In genomic region chr1:93751391-93752250, GRCh38 we compare ENCODE assay signal across 11 cellular contexts.
DNase-seq lines count a peak whose midpoint lies in the region; TF ChIP-seq lines count a peak whose summit lies in the region.
"Had no signal": no experiment of that assay in that cellular context is flagged by ENCODE, and none has a peak within 500 bp of the region (broad histone marks: within the 10 kb centered on the region; RNA-seq: fewer than 3 reads in every experiment).

No MANE protein-coding gene starts in this region.

- no peak overlapping the region for H2BK5ac ChIP-seq in neuronal stem cell (ENCODE audit: low read length)

- peaks cover 20% of the 10 kb centered on the region for H3K9me3 Mint-ChIP-seq in Caco-2 (ENCODE audit: unreplicated experiment)
- H3K9me3 Mint-ChIP-seq: activated naive CD4-positive, alpha-beta T cell treated with anti-CD3 and anti-CD28 coated beads, Interleukin-2, amount 50 U/mL, for 24 hours had no signal

- H3K4me1 ChIP-seq in OCI-LY7 (ENCODE audit: insufficient read depth, low read length, poor library complexity, severe bottlenecking) (peaks cover 47% of the 10 kb centered on the region), neuronal stem cell (ENCODE audit: control insufficient read depth in 2 of 2, insufficient read depth in 1 of 2, low read depth in 1 of 2, low read length in 2 of 2) (peaks cover 3 to 7% of the 10 kb centered on the region in 2 donors), Caco-2 (peaks cover 8% of the 10 kb centered on the region)

- H3K27me3 ChIP-seq in neuronal stem cell (ENCODE audit: control insufficient read depth in 3 of 3, insufficient read depth in 3 of 3, low read depth in 1 of 3, low read length in 3 of 3) = no peaks in the 10 kb centered on the region
- no peaks in the 10 kb centered on the region for H3K27me3 ChIP-seq in Caco-2 (replicated peaks; ENCODE audit: control insufficient read depth, insufficient read depth, low read length)

- intact Hi-C loops in OCI-LY7 (cut with micrococcal nuclease; ENCODE audit: unreplicated experiment) = loop anchor here (2.0 kb wide), 1 partner anchor 63 kb away; no protein-coding TSS in a partner anchor
- intact Hi-C loops in head of caudate nucleus (cut with DNase I) = no loop called here
- intact Hi-C loops in Caco-2 (cut with micrococcal nuclease; ENCODE audit: unreplicated experiment) = no loop called here

- peak overlapping the region; percentile 66; the same call in 1 of the 2 replicates for H2AFZ ChIP-seq in OCI-LY7 (ENCODE audit: low read length)
- no peak overlapping the region for H2AFZ ChIP-seq in neuronal stem cell (ENCODE audit: low read length)

- no peak overlapping the region for H2BK12ac ChIP-seq in neuronal stem cell (ENCODE audit: low read length)

- H3K4me2 ChIP-seq in OCI-LY7 (ENCODE audit: low read length) (peak overlapping the region; percentile 64), neuronal stem cell (ENCODE audit: insufficient read depth, low read length, poor library complexity, severe bottlenecking) (no peak overlapping the region)

- H3K79me2 ChIP-seq in OCI-LY7 (ENCODE audit: insufficient read depth, low read depth, low read length) = no peaks in the 10 kb centered on the region

- no peaks in the 10 kb centered on the region for H3K36me3 Mint-ChIP-seq in Caco-2 (ENCODE audit: insufficient read depth, unreplicated experiment)

- H3K4ac ChIP-seq in neuronal stem cell (ENCODE audit: low read length) = no peak overlapping the region

- no peak overlapping the region for H3K9ac ChIP-seq in neuronal stem cell (ENCODE audit: low read depth, low read length, poor library complexity)

- H4K91ac ChIP-seq in neuronal stem cell (ENCODE audit: low read depth, low read length, poor library complexity) = no peak overlapping the region

- POLR2A ChIA-PET in OCI-LY7 (lab: Charles Lee) = interaction anchor here (0.6 to 2.6 kb wide), 12 partner anchors 12 to 394 kb away, joined by 3 to 12 read pairs (median 4); no protein-coding TSS in a partner anchor
- POLR2A ChIA-PET in Caco-2 (lab: Charles Lee) = no interaction called here

- no peak overlapping the region for H2BK15ac ChIP-seq in neuronal stem cell (ENCODE audit: low read length)

- TF ChIP-seq CTCF in OCI-LY7 (conservative IDR thresholded peaks at IDR 0.05; ENCODE audit: low read length) (no peak), Caco-2 (IDR thresholded peaks at IDR 0.05; ENCODE audit: insufficient read depth in 1 of 2, low read depth in 1 of 2, low read length in 1 of 2, severe bottlenecking in 1 of 2, unreplicated experiment in 1 of 2) (no peak)

- H3K27me3 Mint-ChIP-seq in Caco-2 (ENCODE audit: insufficient read depth, unreplicated experiment) = no peaks in the 10 kb centered on the region

- no TSS peak for BruUV-seq in OCI-LY7 (replicated peaks; lab: Mats Ljungman, UMichigan)
- no TSS peak for BruUV-seq in Caco-2 (replicated peaks; lab: Mats Ljungman, UMichigan)

- no peaks in the 10 kb centered on the region for H3K9me2 ChIP-seq in OCI-LY7 (ENCODE audit: insufficient read depth, low read length)

- peak; percentile 72 for DNase-seq in Ammon's horn (ENCODE audit: low spot score)
- no peak for DNase-seq in OCI-LY7 (ENCODE audit: low spot score)
- peak in 28 of 42 donors; percentile 17 to 70 (median 44) for DNase-seq in head of caudate nucleus
- no peak for DNase-seq in neuronal stem cell (ENCODE audit: low spot score)
- no peak for DNase-seq in stimulated activated CD4-positive, alpha-beta T cell treated with anti-CD3 and anti-CD28 coated beads, Interleukin-2, amount 100 ng/mL, for 24 hours
- no peak for DNase-seq in HUDEP-2 (lab: John Stamatoyannopoulos, UW; ENCODE audit: unreplicated experiment in 76 of 76)
- DNase-seq in activated gamma-delta T cell (lab: John Stamatoyannopoulos, UW) = no peak
- DNase-seq in Caco-2 = no peak
- DNase-seq: NCI-H2081 had no signal

- H3K27ac ChIP-seq in OCI-LY7 (ENCODE audit: low read depth, low read length, poor library complexity, severe bottlenecking) (peak overlapping the region; percentile 90), neuronal stem cell (replicated peaks; ENCODE audit: low read length) (no peak overlapping the region)

- no peaks in the 10 kb centered on the region for H3K4me1 Mint-ChIP-seq in Caco-2 (ENCODE audit: low read depth, unreplicated experiment)

- H3K27ac Mint-ChIP-seq in Caco-2 (ENCODE audit: unreplicated experiment) = no peak overlapping the region
- H3K27ac Mint-ChIP-seq: activated naive CD4-positive, alpha-beta T cell treated with anti-CD3 and anti-CD28 coated beads, Interleukin-2, amount 50 U/mL, for 24 hours; progenitor cell of endocrine pancreas had no signal

- no peak overlapping the region for H3K23ac ChIP-seq in neuronal stem cell (ENCODE audit: low read depth, low read length, poor library complexity)

- peaks cover 22% of the 10 kb centered on the region; the same call in 1 of the 2 replicates for H3K9me3 ChIP-seq in OCI-LY7 (ENCODE audit: low read length)
- peaks cover 7% of the 10 kb centered on the region in 2 donors for H3K9me3 ChIP-seq in neuronal stem cell (replicated peaks in 1 of 2; ENCODE audit: control insufficient read depth in 2 of 2, insufficient read depth in 1 of 2, low read depth in 1 of 2, low read length in 2 of 2)
- no peaks in the 10 kb centered on the region for H3K9me3 ChIP-seq in Caco-2

- no peak overlapping the region for H2BK120ac ChIP-seq in neuronal stem cell (ENCODE audit: low read depth, low read length)

- no peak overlapping the region for H3K4me3 Mint-ChIP-seq in Caco-2 (ENCODE audit: unreplicated experiment)
- H3K4me3 Mint-ChIP-seq: activated naive CD4-positive, alpha-beta T cell treated with anti-CD3 and anti-CD28 coated beads, Interleukin-2, amount 50 U/mL, for 24 hours had no signal

- peak overlapping the region; percentile 40 for H3K18ac ChIP-seq in neuronal stem cell (ENCODE audit: low read length)

- no peaks in the 10 kb centered on the region for H4K20me1 ChIP-seq in OCI-LY7 (ENCODE audit: insufficient read depth, low read length)

- H3K4me3 ChIP-seq in OCI-LY7 (ENCODE audit: low read depth, low read length, poor library complexity, severe bottlenecking) (peak overlapping the region; percentile 32), neuronal stem cell (ENCODE audit: low read length in 2 of 2) (no peak overlapping the region), Caco-2 (ENCODE audit: low read depth, low read length) (no peak overlapping the region)

- CTCF ChIA-PET in OCI-LY7 (lab: Charles Lee; ENCODE audit: unreplicated experiment) (interaction anchor here (0.9 to 2.0 kb wide), 5 partner anchors 36 to 132 kb away, joined by 3 to 10 read pairs (median 4); partner anchors contain the start of gene BCAR3), Caco-2 (lab: Charles Lee) (no interaction called here)

- H3K79me1 ChIP-seq in neuronal stem cell (ENCODE audit: low read depth, low read length) = no peaks in the 10 kb centered on the region

- no peak overlapping the region for H3K14ac ChIP-seq in neuronal stem cell (ENCODE audit: low read length)

- no CpG with 5 or more reads among the region's 6 CpGs for WGBS in neuronal stem cell (ENCODE audit: extremely low coverage in 2 of 2, insufficient read length in 2 of 2, insufficient replicate concordance in 1 of 2), 2 donors

- no peak overlapping the region for H4K8ac ChIP-seq in neuronal stem cell (ENCODE audit: low read depth, low read length)

- no peak overlapping the region for H2AK5ac ChIP-seq in neuronal stem cell (ENCODE audit: low read depth, low read length)

- H3K36me3 ChIP-seq in OCI-LY7 (ENCODE audit: insufficient read depth, low read length) (peaks cover 3% of the 10 kb centered on the region; the same call in 1 of the 2 replicates), neuronal stem cell (replicated peaks in 1 of 2; ENCODE audit: control insufficient read depth in 2 of 2, insufficient read depth in 2 of 2, low read length in 2 of 2) (no peaks in the 10 kb centered on the region), Caco-2 (ENCODE audit: control insufficient read depth, insufficient read depth, low read length) (no peaks in the 10 kb centered on the region)

Comparison
In these comparisons a context has a peak if more than half of its experiments do, and no peak if none do; other contexts are left out.
1. DNase-seq: peak in Ammon's horn (single experiment) and head of caudate nucleus (28 of 42); none in OCI-LY7 (single experiment), neuronal stem cell (single experiment), stimulated activated CD4-positive, alpha-beta T cell treated with anti-CD3 and anti-CD28 coated beads, Interleukin-2, amount 100 ng/mL, for 24 hours (0 of 2), HUDEP-2 (0 of 76), activated gamma-delta T cell (single experiment) and Caco-2 (0 of 2).